Comparison of ENCODE assay signal across 1 cellular context in the genomic region with DNA sequence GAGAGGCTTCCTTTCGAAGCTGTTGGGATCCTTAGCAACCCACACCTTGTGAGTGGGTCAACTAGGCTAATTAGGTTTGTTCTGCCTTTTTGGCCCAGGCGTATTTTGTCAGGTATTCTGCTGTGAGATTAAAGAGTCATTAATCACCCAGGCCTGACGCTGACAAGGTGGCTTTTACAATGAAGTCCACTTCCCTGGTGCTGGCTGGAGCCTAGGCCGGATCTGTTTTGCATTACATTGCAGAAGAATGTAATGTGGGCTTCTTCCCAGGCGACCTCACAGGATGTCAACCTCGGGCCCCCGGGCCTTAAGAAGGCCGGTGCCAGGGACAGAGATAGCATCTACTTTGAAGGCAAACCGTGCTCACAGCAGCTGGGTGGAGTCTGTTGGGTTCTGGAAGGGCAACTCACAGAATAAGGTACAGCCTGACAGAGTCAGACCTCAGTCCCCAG.
TF ChIP-seq lines count a peak whose summit lies in the region.

No MANE protein-coding gene starts in this region.

TF ChIP-seq in K562, 482 proteins besides CTCF, POLR2A, EP300 and RAD21 (continued from another document):
- TF ChIP-seq, protein P1, sequence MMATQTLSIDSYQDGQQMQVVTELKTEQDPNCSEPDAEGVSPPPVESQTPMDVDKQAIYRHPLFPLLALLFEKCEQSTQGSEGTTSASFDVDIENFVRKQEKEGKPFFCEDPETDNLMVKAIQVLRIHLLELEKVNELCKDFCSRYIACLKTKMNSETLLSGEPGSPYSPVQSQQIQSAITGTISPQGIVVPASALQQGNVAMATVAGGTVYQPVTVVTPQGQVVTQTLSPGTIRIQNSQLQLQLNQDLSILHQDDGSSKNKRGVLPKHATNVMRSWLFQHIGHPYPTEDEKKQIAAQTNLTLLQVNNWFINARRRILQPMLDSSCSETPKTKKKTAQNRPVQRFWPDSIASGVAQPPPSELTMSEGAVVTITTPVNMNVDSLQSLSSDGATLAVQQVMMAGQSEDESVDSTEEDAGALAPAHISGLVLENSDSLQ (IDR thresholded peaks at IDR 0.05), result peak; percentile 96
- TF ChIP-seq ETV1 (tag; conservative IDR thresholded peaks at IDR 0.05; ENCODE audit: low read depth) (peak; percentile 63), PBX2 (CRISPR knock-in tag; IDR thresholded peaks at IDR 0.05; ENCODE audit: low read depth) (peak; percentile 84), PBX2 (tag; conservative IDR thresholded peaks at IDR 0.05; ENCODE audit: low read depth) (peak; percentile 96), CTBP1 (IDR thresholded peaks at IDR 0.05; ENCODE audit: borderline replicate concordance) (peak; percentile 44; the same call in 1 of the 2 replicates), CXXC5 (CRISPR knock-in tag; IDR thresholded peaks at IDR 0.05) (peak; percentile 60), HMBOX1 (IDR thresholded peaks at IDR 0.05) (0 out of 2 replicates have a peak, but pooled peaks have one; percentile 27), SP1 (CRISPR knock-in tag; IDR thresholded peaks at IDR 0.05) (0 out of 2 replicates have a peak, but pooled peaks have one; percentile 33), DPF2 (IDR thresholded peaks at IDR 0.05) (peak; percentile 60; the same call in 1 of the 2 replicates), TEAD4 (IDR thresholded peaks at IDR 0.05; ENCODE audit: low read length) (peak; percentile 20; the same call in 1 of the 2 replicates), TEAD4 (CRISPR knock-in tag; IDR thresholded peaks at IDR 0.05; ENCODE audit: borderline replicate concordance) (no peak), TCF3 (CRISPR knock-in tag; IDR thresholded peaks at IDR 0.05) (0 out of 2 replicates have a peak, but pooled peaks have one; percentile 14)
- TF ChIP-seq, protein P2, sequence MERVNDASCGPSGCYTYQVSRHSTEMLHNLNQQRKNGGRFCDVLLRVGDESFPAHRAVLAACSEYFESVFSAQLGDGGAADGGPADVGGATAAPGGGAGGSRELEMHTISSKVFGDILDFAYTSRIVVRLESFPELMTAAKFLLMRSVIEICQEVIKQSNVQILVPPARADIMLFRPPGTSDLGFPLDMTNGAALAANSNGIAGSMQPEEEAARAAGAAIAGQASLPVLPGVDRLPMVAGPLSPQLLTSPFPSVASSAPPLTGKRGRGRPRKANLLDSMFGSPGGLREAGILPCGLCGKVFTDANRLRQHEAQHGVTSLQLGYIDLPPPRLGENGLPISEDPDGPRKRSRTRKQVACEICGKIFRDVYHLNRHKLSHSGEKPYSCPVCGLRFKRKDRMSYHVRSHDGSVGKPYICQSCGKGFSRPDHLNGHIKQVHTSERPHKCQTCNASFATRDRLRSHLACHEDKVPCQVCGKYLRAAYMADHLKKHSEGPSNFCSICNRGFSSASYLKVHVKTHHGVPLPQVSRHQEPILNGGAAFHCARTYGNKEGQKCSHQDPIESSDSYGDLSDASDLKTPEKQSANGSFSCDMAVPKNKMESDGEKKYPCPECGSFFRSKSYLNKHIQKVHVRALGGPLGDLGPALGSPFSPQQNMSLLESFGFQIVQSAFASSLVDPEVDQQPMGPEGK (CRISPR knock-in tag; IDR thresholded peaks at IDR 0.05; ENCODE audit: borderline replicate concordance), result no peak
